Comparison of ENCODE assay signal across 28 cellular contexts in the genomic region with DNA sequence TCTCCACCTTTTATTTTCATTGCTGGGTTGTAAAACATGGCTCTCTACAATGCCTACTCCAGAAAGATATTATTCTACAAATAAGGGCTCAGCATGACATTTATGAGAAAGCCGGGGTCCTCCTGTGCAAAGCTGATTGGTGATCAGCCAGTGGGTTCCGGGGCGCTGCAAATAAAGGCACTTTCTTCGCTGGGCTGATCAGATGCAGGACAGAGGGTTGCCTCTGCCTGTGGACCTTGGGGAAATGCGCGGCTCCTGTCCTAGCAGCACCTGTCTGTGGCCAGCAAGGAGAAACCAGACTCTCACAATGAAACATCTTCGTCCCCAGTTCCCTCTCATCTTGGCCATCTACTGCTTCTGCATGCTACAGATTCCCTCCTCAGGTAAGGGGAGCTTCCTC. TPM values are rescaled to one million over a fixed set of nuclear protein-coding genes. Genes with fewer than 3 reads are reported as not detected.
"Had no signal": no experiment of that assay in that cellular context is flagged by ENCODE, and none has a peak within 500 bp of the region (broad histone marks: within the 10 kb centered on the region; RNA-seq: fewer than 3 reads in every experiment).

A gene with protein sequence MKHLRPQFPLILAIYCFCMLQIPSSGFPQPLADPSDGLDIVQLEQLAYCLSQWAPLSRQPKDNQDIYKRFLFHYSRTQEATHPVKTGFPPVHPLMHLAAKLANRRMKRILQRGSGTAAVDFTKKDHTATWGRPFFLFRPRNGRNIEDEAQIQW (plus strand): TSS at position 301 of the 400 bp plus-strand sequence. CDS start 7 bp downstream, at position 308.

- H3K27ac ChIP-seq: neutrophil, pancreas, prostate gland, right atrium auricular region, skin epidermis, spleen, suprapubic skin, testis, tibial artery, transverse colon, upper lobe of left lung, vagina had no signal

- FAIRE-seq: pancreas, urothelium cell line had no signal

- H3K4me2 ChIP-seq: smooth muscle cell had no signal

- H3K4me3 ChIP-seq: pancreas, prostate gland, right atrium auricular region, skin epidermis, smooth muscle cell, spleen, suprapubic skin, testis, tibial artery, transverse colon, upper lobe of left lung, vagina had no signal

- ATAC-seq: naive thymus-derived CD8-positive, alpha-beta T cell; sciatic nerve; stimulated activated memory B cell treated with anti-CD40 and anti-IgM and Interleukin-4, amounts not matched to agents 10 μg/mL and 1 μg/mL and 100 μg/mL, for 72 hours; stimulated activated naive CD8-positive, alpha-beta T cell treated with anti-CD3 and anti-CD28 coated beads, Interleukin-15, amount 100 ng/mL, for 72 hours; stimulated activated naive CD8-positive, alpha-beta T cell treated with anti-CD3 and anti-CD28 coated beads, Interleukin-15, Interleukin-2, amounts not matched to agents 100 U/mL and 50 U/mL, for 24 hours had no signal

- H3K36me3 ChIP-seq: neutrophil, pancreas, prostate gland, right atrium auricular region, spleen, suprapubic skin, tibial artery, transverse colon, upper lobe of left lung, vagina had no signal

- H3K4me1 ChIP-seq: pancreas, prostate gland, right atrium auricular region, spleen, suprapubic skin, testis, tibial artery, transverse colon, upper lobe of left lung, vagina had no signal

- DNase-seq: naive thymus-derived CD8-positive, alpha-beta T cell; spleen; stimulated activated CD4-positive, alpha-beta T cell treated with anti-CD3 and anti-CD28 coated beads, Interleukin-1b, Interleukin-23, amount 100 ng/mL, for 48 hours; stimulated activated naive CD4-positive, alpha-beta T cell; stimulated activated naive CD8-positive, alpha-beta T cell treated with anti-CD3 and anti-CD28 coated beads, Interleukin-15, amount 100 ng/mL, for 72 hours; tibial artery; transverse colon had no signal

- H3K9me3 ChIP-seq: neutrophil, pancreas, prostate gland, right atrium auricular region, suprapubic skin, testis, tibial artery, transverse colon, upper lobe of left lung, vagina had no signal

- H3K27me3 ChIP-seq: right atrium auricular region, testis, upper lobe of left lung, vagina had no signal

RNA-seq across cellular contexts. Expression of the gene that starts here (rescaled TPM):
- total RNA-seq: naive thymus-derived CD8-positive, alpha-beta T cell; natural killer cell treated with Interleukin-12 subunit alpha and Interleukin-12 subunit beta and Interleukin-15 and Interleukin-18, amount 100 ng/mL, for 72 hours; neural crest cell; omental fat pad; osteocyte; pancreas; posterior vena cava; prostate gland; pulmonary artery endothelial cell; right atrium auricular region; sciatic nerve; smooth muscle cell; spleen; suprapubic skin; testis; transverse colon; upper lobe of left lung; ureter; vagina had no signal
- polyA plus RNA-seq: naive thymus-derived CD8-positive, alpha-beta T cell; pancreas; smooth muscle cell; spleen had no signal
